ENCODE assay signal across 15 cellular contexts in the genomic region with DNA sequence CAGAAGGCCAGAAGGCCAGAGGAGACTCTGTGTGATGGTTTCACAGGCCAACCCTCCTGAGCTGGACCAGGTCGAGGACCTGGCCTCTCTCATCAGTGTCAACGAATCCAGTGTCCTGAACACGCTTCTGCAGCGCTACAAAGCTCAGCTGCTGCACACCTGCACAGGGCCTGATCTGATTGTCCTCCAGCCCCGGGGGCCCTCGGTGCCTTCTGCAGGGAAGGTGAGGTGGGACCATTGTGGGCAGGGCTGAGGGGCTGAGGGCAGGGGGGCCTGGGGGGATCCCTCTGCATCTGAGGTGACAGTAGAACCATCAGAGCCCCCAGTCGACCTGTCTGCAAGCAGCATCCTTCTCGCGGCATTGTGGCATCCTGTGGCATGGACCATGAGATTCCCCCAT. TPM values are rescaled to one million over a fixed set of nuclear protein-coding genes. Genes with fewer than 3 reads are reported as not detected.
DNase-seq lines count a peak whose midpoint lies in the region; ATAC-seq and TF ChIP-seq lines count a peak whose summit lies in the region.
"Had no signal": no experiment of that assay in that cellular context is flagged by ENCODE, and none has a peak within 500 bp of the region (broad histone marks: within the 10 kb centered on the region; RNA-seq: fewer than 3 reads in every experiment).

No MANE protein-coding gene starts in this region.

- POLR2A ChIA-PET in activated CD4-positive, alpha-beta memory T cell treated with anti-CD3 and anti-CD28 coated beads, Interleukin-2, amount 10 ng/mL, durations not matched to agents 7 days and 5 days (lab: Charles Lee): interaction anchor here (0.9 to 3.3 kb wide), 4 partner anchors 23 to 309 kb away, joined by 3 to 11 read pairs (median 3); no protein-coding TSS in a partner anchor
- POLR2A ChIA-PET in activated CD4-positive, alpha-beta memory T cell treated with anti-CD3 and anti-CD28 coated beads for 36 hours (lab: Charles Lee): no interaction called here

- no peaks in the 10 kb centered on the region for H3K36me3 ChIP-seq in BLaER1 treated with 17β-estradiol and CSF1 and Interleukin-3, amounts not matched to agents 10 nM and 100 nM
- H3K36me3 ChIP-seq in OCI-LY3 (replicated peaks; ENCODE audit: low read depth, low read length) (peaks cover 80% of the 10 kb centered on the region), psoas muscle (ENCODE audit: insufficient read depth in 1 of 2, low read depth in 1 of 2) (peaks cover 6 to 98% of the 10 kb centered on the region in 2 donors)
- H3K36me3 ChIP-seq: SJSA1 had no signal

- no peak overlapping the region for H3K9ac ChIP-seq in BLaER1 treated with 17β-estradiol and CSF1 and Interleukin-3, amounts not matched to agents 10 nM and 100 nM
- no peak overlapping the region for H3K9ac ChIP-seq in OCI-LY3 (ENCODE audit: low read length)

- H3K4me2 ChIP-seq in BLaER1 treated with 17β-estradiol and CSF1 and Interleukin-3, amounts not matched to agents 10 nM and 100 nM: peak overlapping the region in 7 of 11 experiments; percentile 5 to 60 (median 36); a peak in 10 of 22 replicates
- peak overlapping the region; percentile 26; the same call in 1 of the 2 replicates for H3K4me2 ChIP-seq in OCI-LY3 (ENCODE audit: low read length)
- H3K4me2 ChIP-seq: A549 had no signal

- no peak overlapping the region for H3K27ac ChIP-seq in BLaER1 treated with 17β-estradiol and CSF1 and Interleukin-3, amounts not matched to agents 10 nM and 100 nM
- peak overlapping the region; percentile 36 for H3K27ac ChIP-seq in OCI-LY3 (ENCODE audit: low read length)
- no peak overlapping the region for H3K27ac ChIP-seq in psoas muscle
- H3K27ac ChIP-seq: A549, SJSA1 had no signal

- H3K9me3 ChIP-seq in BLaER1 treated with 17β-estradiol and CSF1 and Interleukin-3, amounts not matched to agents 10 nM and 100 nM (replicated peaks in 1 of 11): peaks cover 7 to 27% (median 12%) of the 10 kb centered on the region in 11 experiments
- H3K9me3 ChIP-seq in OCI-LY3 (ENCODE audit: insufficient read depth, low read length) (peaks cover 7% of the 10 kb centered on the region), psoas muscle (no peaks in the 10 kb centered on the region)
- H3K9me3 ChIP-seq: A549, SJSA1 had no signal

- H3K4me1 Mint-ChIP-seq in activated CD4-positive, alpha-beta memory T cell treated with anti-CD3 and anti-CD28 coated beads, Interleukin-2, amount 10 ng/mL, durations not matched to agents 7 days and 5 days: peaks cover 28% of the 10 kb centered on the region
- peaks cover 9% of the 10 kb centered on the region for H3K4me1 Mint-ChIP-seq in activated CD4-positive, alpha-beta memory T cell treated with anti-CD3 and anti-CD28 coated beads for 36 hours (ENCODE audit: low read depth)

- H3K27me3 ChIP-seq in BLaER1 treated with 17β-estradiol and CSF1 and Interleukin-3, amounts not matched to agents 10 nM and 100 nM: no peaks in the 10 kb centered on the region
- H3K27me3 ChIP-seq in OCI-LY3 (ENCODE audit: low read depth, low read length): no peaks in the 10 kb centered on the region
- H3K27me3 ChIP-seq in psoas muscle (ENCODE audit: insufficient read depth in 3 of 3, low read length in 2 of 3): no peaks in the 10 kb centered on the region
- H3K27me3 ChIP-seq: SJSA1 had no signal

- ATAC-seq in psoas muscle (peak in 3 of 4 donors; percentile 2 to 20 (median 10)), Right ventricle myocardium superior (ENCODE audit: poor library complexity) (no peak)

- no peak for DNase-seq in activated CD4-positive, alpha-beta memory T cell treated with anti-CD3 and anti-CD28 coated beads, Interleukin-2, amount 10 ng/mL, durations not matched to agents 7 days and 5 days
- no peak for DNase-seq in activated CD4-positive, alpha-beta memory T cell treated with anti-CD3 and anti-CD28 coated beads for 36 hours
- DNase-seq in psoas muscle: peak in 1 of 2 donors; percentile 35
- DNase-seq in Right ventricle myocardium superior: no peak
- no peak for DNase-seq in SHP77 treated with DMSO at 0.1 percent for 48 hours (lab: John Stamatoyannopoulos, UW)
- DNase-seq: DMS153, NCI-H1417 treated with DMSO at 0.1 percent for 48 hours, NCI-H187, NCI-H2081 treated with DMSO at 0.1 percent for 48 hours had no signal

- TF ChIP-seq CTCF in OCI-LY3 (IDR thresholded peaks at IDR 0.05; ENCODE audit: low read depth, low read length) (no peak), psoas muscle (IDR thresholded peaks at IDR 0.05) (no peak)

- H3K4me3 ChIP-seq in BLaER1 treated with 17β-estradiol and CSF1 and Interleukin-3, amounts not matched to agents 10 nM and 100 nM: no peak overlapping the region
- H3K4me3 ChIP-seq in OCI-LY3 (ENCODE audit: low read length): no peak overlapping the region
- H3K4me3 ChIP-seq in psoas muscle: no peak overlapping the region
- H3K4me3 ChIP-seq: A549, SJSA1 had no signal

- no peak overlapping the region for H3K4me3 Mint-ChIP-seq in activated CD4-positive, alpha-beta memory T cell treated with anti-CD3 and anti-CD28 coated beads, Interleukin-2, amount 10 ng/mL, durations not matched to agents 7 days and 5 days
- no peak overlapping the region for H3K4me3 Mint-ChIP-seq in activated CD4-positive, alpha-beta memory T cell treated with anti-CD3 and anti-CD28 coated beads for 36 hours

- intact Hi-C loops in activated CD4-positive, alpha-beta memory T cell treated with anti-CD3 and anti-CD28 coated beads for 36 hours (cut with micrococcal nuclease): loop anchor here (2.0 to 5.0 kb wide), 3 partner anchors 69 to 325 kb away; no protein-coding TSS in a partner anchor
- intact Hi-C loops in psoas muscle (cut with DNase I): loop anchor here in 1 of 2 donors (2.0 to 5.0 kb wide), 2 partner anchors 70 to 309 kb away; no protein-coding TSS in a partner anchor
- intact Hi-C loops in Right ventricle myocardium superior (cut with DNase I): loop anchor here (5.0 to 10.0 kb wide), 2 partner anchors 67 to 310 kb away; no protein-coding TSS in a partner anchor

- H3K27ac Mint-ChIP-seq in activated CD4-positive, alpha-beta memory T cell treated with anti-CD3 and anti-CD28 coated beads, Interleukin-2, amount 10 ng/mL, durations not matched to agents 7 days and 5 days: peak overlapping the region; percentile 36
- H3K27ac Mint-ChIP-seq in activated CD4-positive, alpha-beta memory T cell treated with anti-CD3 and anti-CD28 coated beads for 36 hours: no peak overlapping the region

- peaks cover 33% of the 10 kb centered on the region for H3K36me3 Mint-ChIP-seq in activated CD4-positive, alpha-beta memory T cell treated with anti-CD3 and anti-CD28 coated beads, Interleukin-2, amount 10 ng/mL, durations not matched to agents 7 days and 5 days (ENCODE audit: low read depth)
- no peaks in the 10 kb centered on the region for H3K36me3 Mint-ChIP-seq in activated CD4-positive, alpha-beta memory T cell treated with anti-CD3 and anti-CD28 coated beads for 36 hours

- H3K79me2 ChIP-seq in OCI-LY3 (ENCODE audit: low read length): peaks cover 7% of the 10 kb centered on the region; the same call in 1 of the 2 replicates

- WGBS in psoas muscle, 3 donors: 44 to 61% (median 51%) methylated on average over 9 of the region's 9 CpGs

- CTCF ChIA-PET in activated CD4-positive, alpha-beta memory T cell treated with anti-CD3 and anti-CD28 coated beads, Interleukin-2, amount 10 ng/mL, durations not matched to agents 7 days and 5 days (lab: Charles Lee): interaction anchor here (1.0 to 4.7 kb wide), 27 partner anchors 10 to 570 kb away, joined by 3 to 53 read pairs (median 4); no protein-coding TSS in a partner anchor
- CTCF ChIA-PET in activated CD4-positive, alpha-beta memory T cell treated with anti-CD3 and anti-CD28 coated beads for 36 hours (lab: Charles Lee): interaction anchor here (0.6 to 4.0 kb wide), 25 partner anchors 10 to 594 kb away, joined by 3 to 71 read pairs (median 4); no protein-coding TSS in a partner anchor

- peaks cover 6% of the 10 kb centered on the region for H3K27me3 Mint-ChIP-seq in activated CD4-positive, alpha-beta memory T cell treated with anti-CD3 and anti-CD28 coated beads, Interleukin-2, amount 10 ng/mL, durations not matched to agents 7 days and 5 days
- H3K27me3 Mint-ChIP-seq in activated CD4-positive, alpha-beta memory T cell treated with anti-CD3 and anti-CD28 coated beads for 36 hours: peaks cover 7% of the 10 kb centered on the region

- H3K4me1 ChIP-seq in BLaER1 treated with 17β-estradiol and CSF1 and Interleukin-3, amounts not matched to agents 10 nM and 100 nM: peaks cover 0 to 10% (median 7%) of the 10 kb centered on the region in 10 experiments; a peak in 12 of 20 replicates
- peaks cover 35% of the 10 kb centered on the region for H3K4me1 ChIP-seq in OCI-LY3 (ENCODE audit: low read length)
- H3K4me1 ChIP-seq in psoas muscle: no peaks in the 10 kb centered on the region
- H3K4me1 ChIP-seq: A549, SJSA1 had no signal

- H4K20me1 ChIP-seq in BLaER1 treated with 17β-estradiol and CSF1 and Interleukin-3, amounts not matched to agents 10 nM and 100 nM: no peaks in the 10 kb centered on the region; a peak in 1 of 22 replicates
- no peaks in the 10 kb centered on the region for H4K20me1 ChIP-seq in OCI-LY3 (ENCODE audit: insufficient read depth, low read length)

- H3K9me3 Mint-ChIP-seq in activated CD4-positive, alpha-beta memory T cell treated with anti-CD3 and anti-CD28 coated beads, Interleukin-2, amount 10 ng/mL, durations not matched to agents 7 days and 5 days: peaks cover 7% of the 10 kb centered on the region
- peaks cover 3% of the 10 kb centered on the region for H3K9me3 Mint-ChIP-seq in activated CD4-positive, alpha-beta memory T cell treated with anti-CD3 and anti-CD28 coated beads for 36 hours

- H2AFZ ChIP-seq in OCI-LY3 (ENCODE audit: low read depth, low read length): no peak overlapping the region

RNA-seq across cellular contexts. Expression of gene MYO18B, which starts 30.3 kb away (rescaled TPM):
- 1 to 10 TPM; 1.6 to 2.0 TPM for total RNA-seq in activated CD4-positive, alpha-beta memory T cell treated with anti-CD3 and anti-CD28 coated beads, Interleukin-2, amount 10 ng/mL, durations not matched to agents 7 days and 5 days
- under 1 TPM; 0.22 to 0.29 TPM for total RNA-seq in activated CD4-positive, alpha-beta memory T cell treated with anti-CD3 and anti-CD28 coated beads for 36 hours
- total RNA-seq in psoas muscle (100 to 1,000 TPM; 273 to 434 (median 349) TPM), Right ventricle myocardium superior (114 TPM)
- polyA plus RNA-seq in psoas muscle: 100 to 1,000 TPM in 2 of 3 donors, 10 to 100 TPM in 1; 79.3 to 224 (median 109) TPM
- total RNA-seq: H4 had no signal
- polyA plus RNA-seq: IMR-90 had no signal

Comparison
In these comparisons a context has a peak if more than half of its experiments do, and no peak if none do; other contexts are left out.
1. RNA of gene MYO18B, which starts 30.3 kb away (total RNA-seq): 273 to 434 TPM in psoas muscle and 114 TPM in Right ventricle myocardium superior (single experiment); 1.6 to 2.0 TPM in activated CD4-positive, alpha-beta memory T cell treated with anti-CD3 and anti-CD28 coated beads, Interleukin-2, amount 10 ng/mL, durations not matched to agents 7 days and 5 days and 0.22 to 0.29 TPM in activated CD4-positive, alpha-beta memory T cell treated with anti-CD3 and anti-CD28 coated beads for 36 hours; every median in the first group is over 10 times any median in the second.